ENCODE assay signal across 1 cellular context in the genomic region with DNA sequence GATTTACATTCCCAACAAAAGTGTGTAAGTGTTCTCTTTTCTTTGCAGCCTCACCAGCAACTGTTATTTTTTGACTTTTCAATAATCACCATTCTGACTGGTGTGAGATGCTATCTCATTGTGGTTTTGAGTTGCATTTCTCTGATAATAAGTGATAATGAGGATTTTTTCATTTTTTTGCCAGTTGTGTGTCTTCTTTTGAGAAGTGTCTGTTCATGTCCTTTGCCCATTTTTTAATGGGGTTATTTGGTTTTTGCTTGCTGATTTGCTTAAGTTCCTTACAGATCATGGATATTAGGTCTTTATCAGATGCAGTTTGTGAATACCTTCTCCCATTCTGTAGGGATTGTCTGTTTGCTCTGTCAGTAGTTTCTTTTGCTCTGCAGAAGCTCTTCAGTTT.
"Had no signal": no experiment of that assay in that cellular context is flagged by ENCODE, and none has a peak within 500 bp of the region (broad histone marks: within the 10 kb centered on the region; RNA-seq: fewer than 3 reads in every experiment).

No MANE protein-coding gene starts in this region.

- DNase-seq: IMR-90 had no signal
